2 cellular contexts compared by ENCODE assay signal in the genomic region with DNA sequence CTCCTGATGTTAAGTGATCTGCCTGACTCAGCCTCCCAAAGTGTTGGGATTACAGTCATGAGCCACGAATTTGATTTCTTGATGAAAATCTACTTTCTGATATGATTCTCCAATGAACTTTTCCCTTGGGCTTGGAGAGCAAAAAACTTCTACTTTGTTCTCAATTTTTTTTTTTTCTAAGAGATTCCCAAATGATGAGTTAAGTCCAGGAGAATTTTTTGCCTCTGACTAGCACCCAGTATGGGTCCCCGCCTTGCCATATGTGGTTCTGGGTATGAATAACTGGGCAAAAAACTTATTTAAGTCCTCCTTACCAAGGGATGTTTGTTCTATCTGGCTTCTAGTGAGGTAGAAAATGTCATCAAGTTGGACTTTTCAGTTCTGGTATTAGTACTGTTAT.
TF ChIP-seq lines count a peak whose summit lies in the region.

No MANE protein-coding gene starts in this region.

TF ChIP-seq in GM23338, 12 proteins besides CTCF, POLR2A, EP300 and RAD21 (continues in another document):
- TF ChIP-seq, protein P1, sequence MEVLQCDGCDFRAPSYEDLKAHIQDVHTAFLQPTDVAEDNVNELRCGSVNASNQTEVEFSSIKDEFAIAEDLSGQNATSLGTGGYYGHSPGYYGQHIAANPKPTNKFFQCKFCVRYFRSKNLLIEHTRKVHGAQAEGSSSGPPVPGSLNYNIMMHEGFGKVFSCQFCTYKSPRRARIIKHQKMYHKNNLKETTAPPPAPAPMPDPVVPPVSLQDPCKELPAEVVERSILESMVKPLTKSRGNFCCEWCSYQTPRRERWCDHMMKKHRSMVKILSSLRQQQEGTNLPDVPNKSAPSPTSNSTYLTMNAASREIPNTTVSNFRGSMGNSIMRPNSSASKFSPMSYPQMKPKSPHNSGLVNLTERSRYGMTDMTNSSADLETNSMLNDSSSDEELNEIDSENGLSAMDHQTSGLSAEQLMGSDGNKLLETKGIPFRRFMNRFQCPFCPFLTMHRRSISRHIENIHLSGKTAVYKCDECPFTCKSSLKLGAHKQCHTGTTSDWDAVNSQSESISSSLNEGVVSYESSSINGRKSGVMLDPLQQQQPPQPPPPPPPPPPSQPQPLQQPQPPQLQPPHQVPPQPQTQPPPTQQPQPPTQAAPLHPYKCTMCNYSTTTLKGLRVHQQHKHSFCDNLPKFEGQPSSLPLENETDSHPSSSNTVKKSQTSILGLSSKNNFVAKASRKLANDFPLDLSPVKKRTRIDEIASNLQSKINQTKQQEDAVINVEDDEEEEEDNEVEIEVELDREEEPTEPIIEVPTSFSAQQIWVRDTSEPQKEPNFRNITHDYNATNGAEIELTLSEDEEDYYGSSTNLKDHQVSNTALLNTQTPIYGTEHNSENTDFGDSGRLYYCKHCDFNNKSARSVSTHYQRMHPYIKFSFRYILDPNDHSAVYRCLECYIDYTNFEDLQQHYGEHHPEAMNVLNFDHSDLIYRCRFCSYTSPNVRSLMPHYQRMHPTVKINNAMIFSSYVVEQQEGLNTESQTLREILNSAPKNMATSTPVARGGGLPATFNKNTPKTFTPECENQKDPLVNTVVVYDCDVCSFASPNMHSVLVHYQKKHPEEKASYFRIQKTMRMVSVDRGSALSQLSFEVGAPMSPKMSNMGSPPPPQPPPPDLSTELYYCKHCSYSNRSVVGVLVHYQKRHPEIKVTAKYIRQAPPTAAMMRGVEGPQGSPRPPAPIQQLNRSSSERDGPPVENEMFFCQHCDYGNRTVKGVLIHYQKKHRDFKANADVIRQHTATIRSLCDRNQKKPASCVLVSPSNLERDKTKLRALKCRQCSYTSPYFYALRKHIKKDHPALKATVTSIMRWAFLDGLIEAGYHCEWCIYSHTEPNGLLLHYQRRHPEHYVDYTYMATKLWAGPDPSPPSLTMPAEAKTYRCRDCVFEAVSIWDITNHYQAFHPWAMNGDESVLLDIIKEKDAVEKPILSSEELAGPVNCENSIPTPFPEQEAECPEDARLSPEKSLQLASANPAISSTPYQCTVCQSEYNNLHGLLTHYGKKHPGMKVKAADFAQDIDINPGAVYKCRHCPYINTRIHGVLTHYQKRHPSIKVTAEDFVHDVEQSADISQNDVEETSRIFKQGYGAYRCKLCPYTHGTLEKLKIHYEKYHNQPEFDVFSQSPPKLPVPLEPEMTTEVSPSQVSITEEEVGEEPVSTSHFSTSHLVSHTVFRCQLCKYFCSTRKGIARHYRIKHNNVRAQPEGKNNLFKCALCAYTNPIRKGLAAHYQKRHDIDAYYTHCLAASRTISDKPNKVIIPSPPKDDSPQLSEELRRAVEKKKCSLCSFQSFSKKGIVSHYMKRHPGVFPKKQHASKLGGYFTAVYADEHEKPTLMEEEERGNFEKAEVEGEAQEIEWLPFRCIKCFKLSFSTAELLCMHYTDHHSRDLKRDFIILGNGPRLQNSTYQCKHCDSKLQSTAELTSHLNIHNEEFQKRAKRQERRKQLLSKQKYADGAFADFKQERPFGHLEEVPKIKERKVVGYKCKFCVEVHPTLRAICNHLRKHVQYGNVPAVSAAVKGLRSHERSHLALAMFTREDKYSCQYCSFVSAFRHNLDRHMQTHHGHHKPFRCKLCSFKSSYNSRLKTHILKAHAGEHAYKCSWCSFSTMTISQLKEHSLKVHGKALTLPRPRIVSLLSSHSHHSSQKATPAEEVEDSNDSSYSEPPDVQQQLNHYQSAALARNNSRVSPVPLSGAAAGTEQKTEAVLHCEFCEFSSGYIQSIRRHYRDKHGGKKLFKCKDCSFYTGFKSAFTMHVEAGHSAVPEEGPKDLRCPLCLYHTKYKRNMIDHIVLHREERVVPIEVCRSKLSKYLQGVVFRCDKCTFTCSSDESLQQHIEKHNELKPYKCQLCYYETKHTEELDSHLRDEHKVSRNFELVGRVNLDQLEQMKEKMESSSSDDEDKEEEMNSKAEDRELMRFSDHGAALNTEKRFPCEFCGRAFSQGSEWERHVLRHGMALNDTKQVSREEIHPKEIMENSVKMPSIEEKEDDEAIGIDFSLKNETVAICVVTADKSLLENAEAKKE (CRISPR knock-in tag; IDR thresholded peaks at IDR 0.05) = no peak
- no peak for TF ChIP-seq ZNF331 (CRISPR knock-in tag; IDR thresholded peaks at IDR 0.05; ENCODE audit: low read depth)
- TF ChIP-seq, protein P2, sequence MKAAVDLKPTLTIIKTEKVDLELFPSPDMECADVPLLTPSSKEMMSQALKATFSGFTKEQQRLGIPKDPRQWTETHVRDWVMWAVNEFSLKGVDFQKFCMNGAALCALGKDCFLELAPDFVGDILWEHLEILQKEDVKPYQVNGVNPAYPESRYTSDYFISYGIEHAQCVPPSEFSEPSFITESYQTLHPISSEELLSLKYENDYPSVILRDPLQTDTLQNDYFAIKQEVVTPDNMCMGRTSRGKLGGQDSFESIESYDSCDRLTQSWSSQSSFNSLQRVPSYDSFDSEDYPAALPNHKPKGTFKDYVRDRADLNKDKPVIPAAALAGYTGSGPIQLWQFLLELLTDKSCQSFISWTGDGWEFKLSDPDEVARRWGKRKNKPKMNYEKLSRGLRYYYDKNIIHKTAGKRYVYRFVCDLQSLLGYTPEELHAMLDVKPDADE (IDR thresholded peaks at IDR 0.05) = no peak
- no peak for TF ChIP-seq STAT1 (IDR thresholded peaks at IDR 0.05; ENCODE audit: unreplicated experiment)
- no peak for TF ChIP-seq ZNF114 (CRISPR knock-in tag; IDR thresholded peaks at IDR 0.05)
- TF ChIP-seq POLR2AphosphoS5 (IDR thresholded peaks at IDR 0.05; ENCODE audit: low read depth) = no peak
- TF ChIP-seq NANOG (IDR thresholded peaks at IDR 0.05; ENCODE audit: borderline replicate concordance) = no peak
- no peak for TF ChIP-seq CREB1 (CRISPR knock-in tag; IDR thresholded peaks at IDR 0.05; ENCODE audit: low read depth)
- TF ChIP-seq, protein P3, sequence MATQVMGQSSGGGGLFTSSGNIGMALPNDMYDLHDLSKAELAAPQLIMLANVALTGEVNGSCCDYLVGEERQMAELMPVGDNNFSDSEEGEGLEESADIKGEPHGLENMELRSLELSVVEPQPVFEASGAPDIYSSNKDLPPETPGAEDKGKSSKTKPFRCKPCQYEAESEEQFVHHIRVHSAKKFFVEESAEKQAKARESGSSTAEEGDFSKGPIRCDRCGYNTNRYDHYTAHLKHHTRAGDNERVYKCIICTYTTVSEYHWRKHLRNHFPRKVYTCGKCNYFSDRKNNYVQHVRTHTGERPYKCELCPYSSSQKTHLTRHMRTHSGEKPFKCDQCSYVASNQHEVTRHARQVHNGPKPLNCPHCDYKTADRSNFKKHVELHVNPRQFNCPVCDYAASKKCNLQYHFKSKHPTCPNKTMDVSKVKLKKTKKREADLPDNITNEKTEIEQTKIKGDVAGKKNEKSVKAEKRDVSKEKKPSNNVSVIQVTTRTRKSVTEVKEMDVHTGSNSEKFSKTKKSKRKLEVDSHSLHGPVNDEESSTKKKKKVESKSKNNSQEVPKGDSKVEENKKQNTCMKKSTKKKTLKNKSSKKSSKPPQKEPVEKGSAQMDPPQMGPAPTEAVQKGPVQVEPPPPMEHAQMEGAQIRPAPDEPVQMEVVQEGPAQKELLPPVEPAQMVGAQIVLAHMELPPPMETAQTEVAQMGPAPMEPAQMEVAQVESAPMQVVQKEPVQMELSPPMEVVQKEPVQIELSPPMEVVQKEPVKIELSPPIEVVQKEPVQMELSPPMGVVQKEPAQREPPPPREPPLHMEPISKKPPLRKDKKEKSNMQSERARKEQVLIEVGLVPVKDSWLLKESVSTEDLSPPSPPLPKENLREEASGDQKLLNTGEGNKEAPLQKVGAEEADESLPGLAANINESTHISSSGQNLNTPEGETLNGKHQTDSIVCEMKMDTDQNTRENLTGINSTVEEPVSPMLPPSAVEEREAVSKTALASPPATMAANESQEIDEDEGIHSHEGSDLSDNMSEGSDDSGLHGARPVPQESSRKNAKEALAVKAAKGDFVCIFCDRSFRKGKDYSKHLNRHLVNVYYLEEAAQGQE (IDR thresholded peaks at IDR 0.05; ENCODE audit: unreplicated experiment) = no peak
- no peak for TF ChIP-seq EZH2 (IDR thresholded peaks at IDR 0.05; ENCODE audit: low read depth, unreplicated experiment)

TF ChIP-seq in SK-N-SH, 30 proteins besides CTCF, POLR2A, EP300 and RAD21 (continued from another document):
- TF ChIP-seq, protein P4, sequence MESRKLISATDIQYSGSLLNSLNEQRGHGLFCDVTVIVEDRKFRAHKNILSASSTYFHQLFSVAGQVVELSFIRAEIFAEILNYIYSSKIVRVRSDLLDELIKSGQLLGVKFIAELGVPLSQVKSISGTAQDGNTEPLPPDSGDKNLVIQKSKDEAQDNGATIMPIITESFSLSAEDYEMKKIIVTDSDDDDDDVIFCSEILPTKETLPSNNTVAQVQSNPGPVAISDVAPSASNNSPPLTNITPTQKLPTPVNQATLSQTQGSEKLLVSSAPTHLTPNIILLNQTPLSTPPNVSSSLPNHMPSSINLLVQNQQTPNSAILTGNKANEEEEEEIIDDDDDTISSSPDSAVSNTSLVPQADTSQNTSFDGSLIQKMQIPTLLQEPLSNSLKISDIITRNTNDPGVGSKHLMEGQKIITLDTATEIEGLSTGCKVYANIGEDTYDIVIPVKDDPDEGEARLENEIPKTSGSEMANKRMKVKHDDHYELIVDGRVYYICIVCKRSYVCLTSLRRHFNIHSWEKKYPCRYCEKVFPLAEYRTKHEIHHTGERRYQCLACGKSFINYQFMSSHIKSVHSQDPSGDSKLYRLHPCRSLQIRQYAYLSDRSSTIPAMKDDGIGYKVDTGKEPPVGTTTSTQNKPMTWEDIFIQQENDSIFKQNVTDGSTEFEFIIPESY (IDR thresholded peaks at IDR 0.05; ENCODE audit: borderline replicate concordance, low read depth) = 0 out of 2 replicates have a peak, but pooled peaks have one; percentile 34
- TF ChIP-seq JUND (IDR thresholded peaks at IDR 0.05) = peak; percentile 89
- TF ChIP-seq TEAD4 (IDR thresholded peaks at IDR 0.05; ENCODE audit: borderline replicate concordance, insufficient read depth) = peak; percentile 80
- peak; percentile 63 for TF ChIP-seq NFIC (IDR thresholded peaks at IDR 0.05; ENCODE audit: borderline replicate concordance)
- peak; percentile 15; the same call in 1 of the 2 replicates for TF ChIP-seq RXRA (IDR thresholded peaks at IDR 0.05; ENCODE audit: borderline replicate concordance, low read depth)
- peak; percentile 61; the same call in 1 of the 2 replicates for TF ChIP-seq MEF2A (IDR thresholded peaks at IDR 0.05; ENCODE audit: borderline replicate concordance, low read depth)
TF ChIP-seq in SK-N-SH: peak in this region for 10.
